ENCODE assay signal across 1 cellular context in genomic region chr2:11122380-11122779, GRCh38.
TF ChIP-seq lines count a peak whose summit lies in the region.

No MANE protein-coding gene starts in this region.

TF ChIP-seq in K562, 482 proteins besides CTCF, POLR2A, EP300 and RAD21 (continues in another document):
- TF ChIP-seq SAFB (IDR thresholded peaks at IDR 0.05; ENCODE audit: borderline replicate concordance, low read depth, low read length) (no peak), GATA2 (CRISPR knock-in tag; IDR thresholded peaks at IDR 0.05) (no peak), NFE2 (IDR thresholded peaks at IDR 0.05; ENCODE audit: low read depth) (no peak), POLR2AphosphoS2 (IDR thresholded peaks at IDR 0.05; ENCODE audit: low read length) (no peak), NCOA4 (IDR thresholded peaks at IDR 0.05; ENCODE audit: partially characterized antibody) (no peak), CREB1 (IDR thresholded peaks at IDR 0.05) (no peak), CREB1 (CRISPR knock-in tag; IDR thresholded peaks at IDR 0.05) (no peak), ARNT (IDR thresholded peaks at IDR 0.05) (no peak), STAT5B (CRISPR knock-in tag; IDR thresholded peaks at IDR 0.05) (no peak), MXI1 (IDR thresholded peaks at IDR 0.05; ENCODE audit: low read depth, low read length) (no peak), ZNF511 (CRISPR knock-in tag; IDR thresholded peaks at IDR 0.05) (no peak), ELF2 (CRISPR knock-in tag; IDR thresholded peaks at IDR 0.05) (no peak), SAFB2 (IDR thresholded peaks at IDR 0.05; ENCODE audit: borderline replicate concordance, low read depth, low read length, severe bottlenecking) (no peak), ZNF696 (CRISPR knock-in tag; conservative IDR thresholded peaks at IDR 0.05) (no peak), ETV6 (IDR thresholded peaks at IDR 0.05; ENCODE audit: borderline replicate concordance in 1 of 2, low read depth in 2 of 2, low read length in 1 of 2) (no peak), ETV6 (CRISPR knock-in tag; IDR thresholded peaks at IDR 0.05; ENCODE audit: borderline replicate concordance) (no peak), RREB1 (CRISPR knock-in tag; IDR thresholded peaks at IDR 0.05) (peak; percentile 88), NFRKB (IDR thresholded peaks at IDR 0.05; ENCODE audit: low read depth) (no peak), PYGO2 (tag; IDR thresholded peaks at IDR 0.05) (peak; percentile 65; the same call in 1 of the 2 replicates), GTF3C2 (IDR thresholded peaks at IDR 0.05; ENCODE audit: borderline replicate concordance, extremely low read depth, insufficient read length) (no peak), RBFOX2 (IDR thresholded peaks at IDR 0.05; ENCODE audit: low read depth, low read length) (no peak), ZNF445 (CRISPR knock-in tag; IDR thresholded peaks at IDR 0.05; ENCODE audit: low read depth) (no peak), PKNOX1 (IDR thresholded peaks at IDR 0.05) (no peak), C11orf30 (IDR thresholded peaks at IDR 0.05; ENCODE audit: low read depth) (no peak), KLF13 (tag; IDR thresholded peaks at IDR 0.05; ENCODE audit: borderline replicate concordance, low read depth) (no peak), USF1 (CRISPR knock-in tag; IDR thresholded peaks at IDR 0.05) (no peak), SRF (CRISPR knock-in tag; IDR thresholded peaks at IDR 0.05) (peak in 1 of 2 experiments; percentile 44; a peak in 1 of 4 replicates), DLX4 (CRISPR knock-in tag; IDR thresholded peaks at IDR 0.05) (no peak), ZNF707 (CRISPR knock-in tag; conservative IDR thresholded peaks at IDR 0.05) (no peak), ESRRA (IDR thresholded peaks at IDR 0.05; ENCODE audit: borderline replicate concordance, low read depth) (peak; percentile 75; the same call in 1 of the 2 replicates), ZNF75A (CRISPR knock-in tag; IDR thresholded peaks at IDR 0.05) (no peak), ILK (tag; IDR thresholded peaks at IDR 0.05; ENCODE audit: borderline replicate concordance, low read depth) (no peak), HMBOX1 (IDR thresholded peaks at IDR 0.05) (no peak), ZKSCAN1 (IDR thresholded peaks at IDR 0.05; ENCODE audit: low read depth, low read length) (no peak), ZSCAN32 (CRISPR knock-in tag; IDR thresholded peaks at IDR 0.05) (0 out of 2 replicates have a peak, but pooled peaks have one; percentile 24), RB1 (IDR thresholded peaks at IDR 0.05; ENCODE audit: low read depth) (no peak), USF2 (CRISPR knock-in tag; IDR thresholded peaks at IDR 0.05) (no peak), ZNF592 (IDR thresholded peaks at IDR 0.05) (no peak), HMG20A (CRISPR knock-in tag; conservative IDR thresholded peaks at IDR 0.05) (no peak), KAT7 (CRISPR knock-in tag; IDR thresholded peaks at IDR 0.05; ENCODE audit: borderline replicate concordance) (no peak), ETS1 (conservative IDR thresholded peaks at IDR 0.05; ENCODE audit: control insufficient read depth, low read depth, low read length) (no peak), ZNF589 (CRISPR knock-in tag; IDR thresholded peaks at IDR 0.05; ENCODE audit: low read depth) (peak; percentile 99), HDAC2 (IDR thresholded peaks at IDR 0.05) (no peak), CHD1 (IDR thresholded peaks at IDR 0.05; ENCODE audit: low read length) (no peak)
